10 cellular contexts compared by ENCODE assay signal in the genomic region with DNA sequence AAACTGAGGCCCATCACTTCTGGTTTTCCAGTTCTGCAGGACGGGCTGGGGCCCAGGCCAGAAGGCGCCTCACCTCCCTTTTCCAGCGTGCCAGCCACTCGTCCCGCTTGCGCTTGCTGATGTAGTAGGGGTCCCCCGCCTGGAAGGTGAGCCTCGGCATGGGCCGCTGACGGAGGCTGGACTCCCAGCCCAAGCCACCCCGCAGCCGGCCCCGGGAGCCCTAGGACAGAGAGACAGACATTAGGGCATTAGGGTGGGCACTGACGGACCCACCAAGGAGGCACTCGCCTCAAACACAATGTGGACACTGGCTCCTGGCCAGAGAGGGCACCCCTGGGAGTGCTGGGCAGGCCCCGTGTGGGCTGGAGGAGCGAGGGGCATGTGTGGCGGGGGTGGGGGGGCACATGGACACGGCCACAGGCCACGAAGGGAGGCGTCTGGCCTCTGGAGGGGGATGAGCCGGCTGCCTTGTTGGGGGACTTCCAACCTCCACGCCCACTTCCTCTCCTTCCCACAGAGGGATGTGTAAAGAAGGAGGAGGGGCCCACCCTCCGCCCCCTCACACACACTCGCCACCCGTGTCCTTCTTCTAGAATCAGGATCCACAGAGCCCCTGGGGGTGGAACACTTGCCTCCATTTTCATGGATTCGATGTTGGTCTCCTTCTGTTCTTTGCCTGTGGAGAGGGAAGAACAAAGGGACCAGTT.
A peak's percentile ranks its signal among the peaks of the same experiment; 100 is the strongest.
DNase-seq lines count a peak whose midpoint lies in the region; ATAC-seq, FAIRE-seq and TF ChIP-seq lines count a peak whose summit lies in the region.
"Had no signal": no experiment of that assay in that cellular context is flagged by ENCODE, and none has a peak within 500 bp of the region (broad histone marks: within the 10 kb centered on the region; RNA-seq: fewer than 3 reads in every experiment).

No MANE protein-coding gene starts in this region.

- no peak for TF ChIP-seq POLR2A in GM12878 (IDR thresholded peaks at IDR 0.05; ENCODE audit: low read depth, low read length)

- H3K9ac ChIP-seq in GM12878 (ENCODE audit: control insufficient read depth, insufficient read depth, low read length) = peak overlapping the region; percentile 37; the same call in 1 of the 2 replicates

- no peaks in the 10 kb centered on the region for H3K9me3 ChIP-seq in GM12878 (replicated peaks; ENCODE audit: control insufficient read depth, insufficient read depth, low read length)
- no peaks in the 10 kb centered on the region for H3K9me3 ChIP-seq in aorta (ENCODE audit: control insufficient read depth, low read length)

- H3K4me3 Mint-ChIP-seq in natural killer cell = peak overlapping the region; percentile 74

- H3K36me3 Mint-ChIP-seq in natural killer cell = no peaks in the 10 kb centered on the region

- H3K4me3 ChIP-seq in GM12878 (no peak overlapping the region), aorta (ENCODE audit: low read length in 2 of 2) (no peak overlapping the region)

- peak overlapping the region; percentile 9 for H2AFZ ChIP-seq in GM12878 (ENCODE audit: control insufficient read depth, low read depth, low read length)

- TF ChIP-seq RAD21 in GM12878 (IDR thresholded peaks at IDR 0.05; ENCODE audit: insufficient read depth, low read depth, low read length) = no peak

- peak overlapping the region; percentile 7; the same call in 1 of the 2 replicates for H3K4me2 ChIP-seq in GM12878 (ENCODE audit: control insufficient read depth, insufficient read depth)

- no peaks in the 10 kb centered on the region for H3K79me2 ChIP-seq in GM12878 (ENCODE audit: control insufficient read depth, insufficient read depth, low read length)

- no peaks in the 10 kb centered on the region for H3K9me3 Mint-ChIP-seq in natural killer cell

- no peak for FAIRE-seq in GM12878 (lab: Jason Lieb, UNC)

- no peaks in the 10 kb centered on the region for H4K20me1 ChIP-seq in GM12878 (ENCODE audit: control insufficient read depth, insufficient read depth)

- peak in 1 of 2 experiments; percentile 18; a peak in 1 of 4 replicates for TF ChIP-seq EP300 in GM12878 (IDR thresholded peaks at IDR 0.05; ENCODE audit: borderline replicate concordance in 1 of 2, control insufficient read depth in 1 of 2, low read depth in 2 of 2, low read length in 2 of 2)

- H3K36me3 ChIP-seq in GM12878 (ENCODE audit: control insufficient read depth in 2 of 2, insufficient read depth in 2 of 2, low read length in 1 of 2) (peaks cover 0 to 4% of the 10 kb centered on the region in 2 experiments; a peak in 1 of 4 replicates), aorta (ENCODE audit: control insufficient read depth in 1 of 2, insufficient read depth in 2 of 2, low read length in 1 of 2) (peaks cover 1 to 5% of the 10 kb centered on the region in 2 donors)

- RAD21 ChIA-PET in GM12878 (lab: Charles Lee; ENCODE audit: unreplicated experiment) = interaction anchor here (1.8 to 6.1 kb wide), 3 partner anchors 23 to 87 kb away, joined by 5 to 41 read pairs (median 9); no protein-coding TSS in a partner anchor

- ATAC-seq in Right ventricle myocardium inferior (peak; percentile 18), GM12878 (peak; percentile 44), natural killer cell (peak; percentile 58 to 65 (median 65)), aorta (ENCODE audit: low FRiP score) (peak; percentile 23), HG03135 (IDR thresholded peaks at IDR 0.05; ENCODE audit: unreplicated experiment) (no peak)
- ATAC-seq: HCT116, Panc1 had no signal

- 66% methylated on average over 23 of the region's 27 CpGs for WGBS in GM12878 (ENCODE audit: insufficient coverage, insufficient replicate concordance, low lambda C conversion rate, missing lambda C conversion rate)
- 76 to 78% methylated on average over 26 to 27 of the region's 27 CpGs for WGBS in aorta, 2 donors

- CTCF ChIA-PET in GM12878 (lab: Yijun Ruan, JAX) = interaction anchor here (0.5 to 5.7 kb wide), 6 partner anchors 19 to 333 kb away, joined by 4 to 30 read pairs (median 20); no protein-coding TSS in a partner anchor

- SMC1A ChIA-PET in GM12878 (lab: Charles Lee; ENCODE audit: uncharacterized antibody, unreplicated experiment) = interaction anchor here (1.1 to 3.2 kb wide), 4 partner anchors 20 to 305 kb away, joined by 4 to 21 read pairs (median 6); no protein-coding TSS in a partner anchor

- no peaks in the 10 kb centered on the region for H3K27me3 Mint-ChIP-seq in natural killer cell (ENCODE audit: low read depth in 2 of 2)

- in situ Hi-C loops in GM12878 (cut with MboI) = no loop called here

- DNase-seq in Right ventricle myocardium inferior (ENCODE audit: missing footprints) = no peak
- DNase-seq in cardiac septum (ENCODE audit: low spot score) = no peak
- DNase-seq in GM12878 (ENCODE audit: low read depth, low spot score) = no peak
- DNase-seq in natural killer cell = peak; percentile 51
- DNase-seq in aorta = peak in 1 of 2 donors; percentile 79
- DNase-seq in NCI-H2081 (lab: John Stamatoyannopoulos, UW) = no peak
- no peak for DNase-seq in NCI-H345 (lab: John Stamatoyannopoulos, UW)

- H3K4me1 ChIP-seq in GM12878 (ENCODE audit: control insufficient read depth, insufficient read depth, low read length) (peaks cover 69% of the 10 kb centered on the region), aorta (ENCODE audit: control insufficient read depth in 1 of 2, insufficient read depth in 2 of 2, low read length in 2 of 2) (no peaks in the 10 kb centered on the region)

- intact Hi-C loops in Right ventricle myocardium inferior (cut with DNase I) (loop anchor here (5.0 kb wide), 1 partner anchor 67 kb away; a partner anchor contains a TSS), cardiac septum (cut with DNase I) (loop anchor here (5.0 kb wide), 1 partner anchor 62 kb away; no protein-coding TSS in a partner anchor), GM12878 (cut with micrococcal nuclease; ENCODE audit: unreplicated experiment) (loop anchor here (5.0 kb wide), 2 partner anchors 147 to 292 kb away; no protein-coding TSS in a partner anchor), natural killer cell (cut with micrococcal nuclease) (loop anchor here (5.0 to 10.0 kb wide), 2 partner anchors 32 to 290 kb away; no protein-coding TSS in a partner anchor), aorta (cut with DNase I) (loop anchor here (5.0 kb wide), 3 partner anchors 47 to 102 kb away; a partner anchor contains a TSS)

- no peaks in the 10 kb centered on the region for H3K27me3 ChIP-seq in GM12878 (replicated peaks in 1 of 2; ENCODE audit: control insufficient read depth in 2 of 2, insufficient read depth in 2 of 2, low read length in 1 of 2)
- H3K27me3 ChIP-seq in aorta (ENCODE audit: control insufficient read depth in 1 of 2, insufficient read depth in 2 of 2, low read length in 1 of 2) = no peaks in the 10 kb centered on the region

- BruUV-seq in GM12878 (replicated peaks; lab: Mats Ljungman, UMichigan) = no TSS peak

- POLR2A ChIA-PET in GM12878 (lab: Charles Lee) = interaction anchor here (1.0 to 1.7 kb wide), 2 partner anchors 27 to 142 kb away, joined by 3 to 7 read pairs; no protein-coding TSS in a partner anchor

- H3K27ac Mint-ChIP-seq in natural killer cell = peak overlapping the region; percentile 88 to 96

- TF ChIP-seq CTCF in GM12878 (IDR thresholded peaks at IDR 0.05 in 2 of 3, conservative IDR thresholded peaks at IDR 0.05 in 1 of 3; ENCODE audit: control insufficient read depth in 2 of 3, extremely low read depth in 1 of 3, insufficient read depth in 1 of 3, low read depth in 3 of 3, low read length in 3 of 3) (no peak), natural killer cell (IDR thresholded peaks at IDR 0.05) (no peak)

- peaks cover 44 to 56% of the 10 kb centered on the region in 2 donors for H3K4me1 Mint-ChIP-seq in natural killer cell

- peak overlapping the region; percentile 77 for H3K27ac ChIP-seq in GM12878 (ENCODE audit: control insufficient read depth, insufficient read depth)
- H3K27ac ChIP-seq in aorta (ENCODE audit: low read depth in 1 of 2, low read length in 2 of 2) = no peak overlapping the region

TF ChIP-seq in GM12878, 131 proteins besides CTCF, POLR2A, EP300 and RAD21 (continues in another document):
- TF ChIP-seq, protein P1, sequence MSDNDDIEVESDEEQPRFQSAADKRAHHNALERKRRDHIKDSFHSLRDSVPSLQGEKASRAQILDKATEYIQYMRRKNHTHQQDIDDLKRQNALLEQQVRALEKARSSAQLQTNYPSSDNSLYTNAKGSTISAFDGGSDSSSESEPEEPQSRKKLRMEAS (IDR thresholded peaks at IDR 0.05; ENCODE audit: low read depth, low read length) = peak; percentile 16; the same call in 1 of the 2 replicates
- TF ChIP-seq NFXL1 (IDR thresholded peaks at IDR 0.05; ENCODE audit: borderline replicate concordance) (no peak), HDAC6 (IDR thresholded peaks at IDR 0.05; ENCODE audit: unreplicated experiment) (no peak), BHLHE40 (IDR thresholded peaks at IDR 0.05; ENCODE audit: borderline replicate concordance in 1 of 2, low read depth in 2 of 2, low read length in 1 of 2) (peak; percentile 18 to 47; a peak in 2 of 4 replicates), NRF1 (conservative IDR thresholded peaks at IDR 0.05; ENCODE audit: low read depth, low read length) (no peak), IKZF1 (conservative IDR thresholded peaks at IDR 0.05) (peak; percentile 60; the same call in 1 of the 2 replicates), FOXM1 (IDR thresholded peaks at IDR 0.05; ENCODE audit: low read depth, low read length) (no peak), SUZ12 (IDR thresholded peaks at IDR 0.05; ENCODE audit: unreplicated experiment) (no peak), PAX8 (IDR thresholded peaks at IDR 0.05) (no peak), SMARCA5 (IDR thresholded peaks at IDR 0.05) (no peak), IKZF2 (IDR thresholded peaks at IDR 0.05) (peak; percentile 63 to 71; a peak in 3 of 4 replicates), STAT1 (conservative IDR thresholded peaks at IDR 0.05) (no peak)
- TF ChIP-seq, protein P2, sequence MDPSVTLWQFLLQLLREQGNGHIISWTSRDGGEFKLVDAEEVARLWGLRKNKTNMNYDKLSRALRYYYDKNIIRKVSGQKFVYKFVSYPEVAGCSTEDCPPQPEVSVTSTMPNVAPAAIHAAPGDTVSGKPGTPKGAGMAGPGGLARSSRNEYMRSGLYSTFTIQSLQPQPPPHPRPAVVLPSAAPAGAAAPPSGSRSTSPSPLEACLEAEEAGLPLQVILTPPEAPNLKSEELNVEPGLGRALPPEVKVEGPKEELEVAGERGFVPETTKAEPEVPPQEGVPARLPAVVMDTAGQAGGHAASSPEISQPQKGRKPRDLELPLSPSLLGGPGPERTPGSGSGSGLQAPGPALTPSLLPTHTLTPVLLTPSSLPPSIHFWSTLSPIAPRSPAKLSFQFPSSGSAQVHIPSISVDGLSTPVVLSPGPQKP (IDR thresholded peaks at IDR 0.05; ENCODE audit: low read depth, low read length) = no peak
